ENCODE assay signal across 16 cellular contexts in the genomic region with DNA sequence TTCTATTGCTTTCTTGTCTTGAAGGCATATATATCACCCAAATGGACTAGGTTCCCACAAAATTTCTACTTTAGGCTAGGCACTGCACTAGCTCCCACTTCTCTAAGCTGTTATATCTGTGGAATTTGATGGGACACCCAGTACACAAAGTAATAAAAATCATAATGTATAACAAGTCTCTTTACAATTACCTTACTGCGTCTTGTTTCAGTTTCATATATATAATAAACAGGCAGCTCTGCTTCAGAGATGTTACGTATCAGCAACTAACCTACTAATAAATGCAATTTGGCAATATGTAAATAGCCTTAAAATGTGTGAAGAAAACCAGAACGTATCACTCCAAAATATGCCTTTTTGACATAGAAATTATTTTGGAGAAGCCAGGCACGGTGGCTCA. TPM values are rescaled to one million over a fixed set of nuclear protein-coding genes. Genes with fewer than 3 reads are reported as not detected.
DNase-seq lines count a peak whose midpoint lies in the region; ATAC-seq, FAIRE-seq and TF ChIP-seq lines count a peak whose summit lies in the region.
"Had no signal": no experiment of that assay in that cellular context is flagged by ENCODE, and none has a peak within 500 bp of the region (broad histone marks: within the 10 kb centered on the region; RNA-seq: fewer than 3 reads in every experiment).

No MANE protein-coding gene starts in this region.

- H3K27me3 Mint-ChIP-seq in nephron (ENCODE audit: low read depth) = peaks cover 4% of the 10 kb centered on the region
- H3K27me3 Mint-ChIP-seq: activated CD4-positive, alpha-beta memory T cell treated with anti-CD3 and anti-CD28 coated beads, Interleukin-2, amount 10 ng/mL, durations not matched to agents 7 days and 5 days had no signal

- 94 to 97% (median 95%) methylated on average over 4 of the region's 4 CpGs for WGBS in heart left ventricle, 4 donors

- H3K36me3 ChIP-seq in bronchial epithelial cell (ENCODE audit: control insufficient read depth, insufficient read depth, low read length) = no peaks in the 10 kb centered on the region
- peaks cover 0 to 46% (median 26%) of the 10 kb centered on the region in 9 donors for H3K36me3 ChIP-seq in heart left ventricle
- peaks cover 32% of the 10 kb centered on the region for H3K36me3 ChIP-seq in left ventricle myocardium inferior

- H3K27ac ChIP-seq in heart left ventricle = no peak overlapping the region
- no peak overlapping the region for H3K27ac ChIP-seq in left ventricle myocardium inferior (replicated peaks)

- peaks cover 7% of the 10 kb centered on the region for H3K9me3 Mint-ChIP-seq in nephron

- no peak for DNase-seq in GM12864 (ENCODE audit: low read depth)
- no peak for DNase-seq in LNCaP clone FGC (ENCODE audit: low read depth)
- DNase-seq in bronchial epithelial cell (ENCODE audit: low read depth) = peak; percentile 12
- no peak for DNase-seq in stimulated activated CD4-positive, alpha-beta T cell treated with anti-CD3 and anti-CD28 coated beads, Interleukin-2, amount 100 ng/mL, for 24 hours
- no peak for DNase-seq in HEK293T (ENCODE audit: extremely low spot score)
- DNase-seq in heart left ventricle = no peak
- no peak for DNase-seq in left ventricle myocardium inferior
- DNase-seq: activated CD4-positive, alpha-beta memory T cell treated with anti-CD3 and anti-CD28 coated beads, Interleukin-2, amount 10 ng/mL, durations not matched to agents 7 days and 5 days; NCI-H1092; retina had no signal

- no peaks in the 10 kb centered on the region for H3K27me3 ChIP-seq in bronchial epithelial cell (ENCODE audit: control insufficient read depth, insufficient read depth, low read length)
- no peaks in the 10 kb centered on the region for H3K27me3 ChIP-seq in heart left ventricle
- no peaks in the 10 kb centered on the region for H3K27me3 ChIP-seq in left ventricle myocardium inferior (ENCODE audit: low read depth)

- no peak for FAIRE-seq in bronchial epithelial cell (lab: Jason Lieb, UNC)
- FAIRE-seq: endometrium, frontal cortex, G401.6 had no signal

- no peak for TF ChIP-seq POLR2A in heart left ventricle (IDR thresholded peaks at IDR 0.05)

- H3K4me3 Mint-ChIP-seq in nephron = no peak overlapping the region
- H3K4me3 Mint-ChIP-seq: activated CD4-positive, alpha-beta memory T cell treated with anti-CD3 and anti-CD28 coated beads, Interleukin-2, amount 10 ng/mL, durations not matched to agents 7 days and 5 days; neural crest cell had no signal

- TF ChIP-seq CTCF in GM12864 (IDR thresholded peaks at IDR 0.05; ENCODE audit: low read depth, low read length, missing control alignments) (no peak), LNCaP clone FGC (IDR thresholded peaks at IDR 0.05; ENCODE audit: control insufficient read depth, extremely low read depth, insufficient read depth) (no peak), bronchial epithelial cell (IDR thresholded peaks at IDR 0.05; ENCODE audit: insufficient read depth, low read length, severe bottlenecking) (no peak), nephron (IDR thresholded peaks at IDR 0.05; ENCODE audit: unreplicated experiment in 3 of 3) (no peak), heart left ventricle (IDR thresholded peaks at IDR 0.05) (no peak), left ventricle myocardium inferior (IDR thresholded peaks at IDR 0.05; ENCODE audit: borderline replicate concordance) (no peak)

- CTCF ChIA-PET in HEK293T (lab: Yijun Ruan, JAX) = no interaction called here

- no peaks in the 10 kb centered on the region for H3K9me3 ChIP-seq in heart left ventricle
- no peaks in the 10 kb centered on the region for H3K9me3 ChIP-seq in left ventricle myocardium inferior (replicated peaks)

- intact Hi-C loops in heart left ventricle (cut with DNase I) = no loop called here
- intact Hi-C loops in left ventricle myocardium inferior (cut with micrococcal nuclease) = no loop called here

- H3K4me1 Mint-ChIP-seq in nephron = no peaks in the 10 kb centered on the region
- H3K4me1 Mint-ChIP-seq: neural crest cell had no signal

- POLR2A ChIA-PET in HEK293T (lab: Yijun Ruan, JAX) = interaction anchor here (0.9 to 1.5 kb wide), 3 partner anchors 9 to 69 kb away, joined by 3 to 4 read pairs (median 3); a partner anchor contains a TSS

- peak overlapping the region in 2 of 3 experiments; percentile 33 to 53 for H3K27ac Mint-ChIP-seq in nephron
- H3K27ac Mint-ChIP-seq: activated CD4-positive, alpha-beta memory T cell treated with anti-CD3 and anti-CD28 coated beads, Interleukin-2, amount 10 ng/mL, durations not matched to agents 7 days and 5 days had no signal

- H3K4me1 ChIP-seq in heart left ventricle (no peaks in the 10 kb centered on the region), left ventricle myocardium inferior (no peaks in the 10 kb centered on the region)

- peaks cover 22% of the 10 kb centered on the region for H3K36me3 Mint-ChIP-seq in nephron (ENCODE audit: low read depth)

- H3K4me3 ChIP-seq in GM12864 (ENCODE audit: low read depth, low read length) = peak overlapping the region; percentile 14
- peak overlapping the region; percentile 14; the same call in 1 of the 2 replicates for H3K4me3 ChIP-seq in LNCaP clone FGC (ENCODE audit: low read depth, low read length)
- no peak overlapping the region for H3K4me3 ChIP-seq in bronchial epithelial cell (ENCODE audit: low read depth, low read length)
- no peak overlapping the region for H3K4me3 ChIP-seq in heart left ventricle
- H3K4me3 ChIP-seq in left ventricle myocardium inferior = no peak overlapping the region
- H3K4me3 ChIP-seq: lung had no signal

- no peak for ATAC-seq in heart left ventricle

TF ChIP-seq in HEK293T, 16 proteins besides CTCF, POLR2A, EP300 and RAD21:
- no peak for TF ChIP-seq FOXM1 (IDR thresholded peaks at IDR 0.05; ENCODE audit: borderline replicate concordance)
- no peak for TF ChIP-seq L3MBTL2 (conservative IDR thresholded peaks at IDR 0.05)
- TF ChIP-seq CTBP1 (IDR thresholded peaks at IDR 0.05; ENCODE audit: borderline replicate concordance) = no peak
- no peak for TF ChIP-seq ELF4 (IDR thresholded peaks at IDR 0.05)

RNA-seq across cellular contexts. Expression of a gene that starts 42.0 kb away (rescaled TPM):
- total RNA-seq in bronchial epithelial cell (43.1 and 65.0 TPM in 2 replicates), heart left ventricle (10 to 100 TPM in 8 of 9 donors, 1 to 10 TPM in 1; 7.3 to 28.6 (median 16.5) TPM), left ventricle myocardium inferior (11.5 TPM)
- 10 to 100 TPM in 1 of 2 donors, 1 to 10 TPM in 1; 2.3 to 10.6 TPM for polyA plus RNA-seq in heart left ventricle

Comparison
In these comparisons a context has a peak if more than half of its experiments do, and no peak if none do; other contexts are left out.
1. H3K4me3 ChIP-seq: peak in GM12864 (single experiment) and LNCaP clone FGC (single experiment); none in bronchial epithelial cell (single experiment), heart left ventricle (0 of 12) and left ventricle myocardium inferior (single experiment).